Comparison of ENCODE assay signal across 1 cellular context in genomic region chr17:5419356-5419958, GRCh38.
TF ChIP-seq lines count a peak whose summit lies in the region.

Gene NUP88 (minus strand): TSS chr17:5419662. CDS start chr17:5419650, 12 bp downstream.

TF ChIP-seq in GM12878, 131 proteins besides CTCF, POLR2A, EP300 and RAD21 (continued from another document):
- TF ChIP-seq, protein P1, sequence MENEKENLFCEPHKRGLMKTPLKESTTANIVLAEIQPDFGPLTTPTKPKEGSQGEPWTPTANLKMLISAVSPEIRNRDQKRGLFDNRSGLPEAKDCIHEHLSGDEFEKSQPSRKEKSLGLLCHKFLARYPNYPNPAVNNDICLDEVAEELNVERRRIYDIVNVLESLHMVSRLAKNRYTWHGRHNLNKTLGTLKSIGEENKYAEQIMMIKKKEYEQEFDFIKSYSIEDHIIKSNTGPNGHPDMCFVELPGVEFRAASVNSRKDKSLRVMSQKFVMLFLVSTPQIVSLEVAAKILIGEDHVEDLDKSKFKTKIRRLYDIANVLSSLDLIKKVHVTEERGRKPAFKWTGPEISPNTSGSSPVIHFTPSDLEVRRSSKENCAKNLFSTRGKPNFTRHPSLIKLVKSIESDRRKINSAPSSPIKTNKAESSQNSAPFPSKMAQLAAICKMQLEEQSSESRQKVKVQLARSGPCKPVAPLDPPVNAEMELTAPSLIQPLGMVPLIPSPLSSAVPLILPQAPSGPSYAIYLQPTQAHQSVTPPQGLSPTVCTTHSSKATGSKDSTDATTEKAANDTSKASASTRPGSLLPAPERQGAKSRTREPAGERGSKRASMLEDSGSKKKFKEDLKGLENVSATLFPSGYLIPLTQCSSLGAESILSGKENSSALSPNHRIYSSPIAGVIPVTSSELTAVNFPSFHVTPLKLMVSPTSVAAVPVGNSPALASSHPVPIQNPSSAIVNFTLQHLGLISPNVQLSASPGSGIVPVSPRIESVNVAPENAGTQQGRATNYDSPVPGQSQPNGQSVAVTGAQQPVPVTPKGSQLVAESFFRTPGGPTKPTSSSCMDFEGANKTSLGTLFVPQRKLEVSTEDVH (IDR thresholded peaks at IDR 0.05; ENCODE audit: low read depth, partially characterized antibody): no peak
- peak; percentile 82 for TF ChIP-seq E2F4 (IDR thresholded peaks at IDR 0.05; ENCODE audit: low read depth, low read length)
- peak; percentile 60 for TF ChIP-seq CREM (IDR thresholded peaks at IDR 0.05; ENCODE audit: low read depth)
- peak; percentile 14; the same call in 1 of the 2 replicates for TF ChIP-seq SMARCA5 (IDR thresholded peaks at IDR 0.05)
- TF ChIP-seq FOS (IDR thresholded peaks at IDR 0.05; ENCODE audit: borderline replicate concordance, extremely low read depth, insufficient read length): peak; percentile 47
- TF ChIP-seq EGR1 (IDR thresholded peaks at IDR 0.05; ENCODE audit: borderline replicate concordance in 1 of 2, low read depth in 2 of 2, low read length in 2 of 2): peak in 1 of 2 experiments; percentile 61; a peak in 1 of 3 replicates
- peak; percentile 27 for TF ChIP-seq LARP7 (IDR thresholded peaks at IDR 0.05)
- TF ChIP-seq HCFC1 (IDR thresholded peaks at IDR 0.05; ENCODE audit: low read length): no peak
- TF ChIP-seq PAX8 (IDR thresholded peaks at IDR 0.05): no peak
- TF ChIP-seq SP1 (IDR thresholded peaks at IDR 0.05; ENCODE audit: low read depth, low read length): peak; percentile 90
- TF ChIP-seq, protein P2, sequence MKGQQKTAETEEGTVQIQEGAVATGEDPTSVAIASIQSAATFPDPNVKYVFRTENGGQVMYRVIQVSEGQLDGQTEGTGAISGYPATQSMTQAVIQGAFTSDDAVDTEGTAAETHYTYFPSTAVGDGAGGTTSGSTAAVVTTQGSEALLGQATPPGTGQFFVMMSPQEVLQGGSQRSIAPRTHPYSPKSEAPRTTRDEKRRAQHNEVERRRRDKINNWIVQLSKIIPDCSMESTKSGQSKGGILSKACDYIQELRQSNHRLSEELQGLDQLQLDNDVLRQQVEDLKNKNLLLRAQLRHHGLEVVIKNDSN (IDR thresholded peaks at IDR 0.05; ENCODE audit: borderline replicate concordance, extremely low read length, insufficient read depth, low read depth, low read length): peak; percentile 39
- no peak for TF ChIP-seq MXI1 (IDR thresholded peaks at IDR 0.05; ENCODE audit: low read depth, low read length)
- TF ChIP-seq ZNF384 (IDR thresholded peaks at IDR 0.05; ENCODE audit: borderline replicate concordance, low read depth, low read length): no peak
- TF ChIP-seq SUPT20H (IDR thresholded peaks at IDR 0.05; ENCODE audit: borderline replicate concordance, control insufficient read depth, low read depth, low read length): no peak
- TF ChIP-seq BMI1 (IDR thresholded peaks at IDR 0.05; ENCODE audit: borderline replicate concordance): no peak
- 0 out of 2 replicates have a peak, but pooled peaks have one; percentile 41 for TF ChIP-seq NBN (IDR thresholded peaks at IDR 0.05)
